8 cellular contexts compared by ENCODE assay signal in the genomic region with DNA sequence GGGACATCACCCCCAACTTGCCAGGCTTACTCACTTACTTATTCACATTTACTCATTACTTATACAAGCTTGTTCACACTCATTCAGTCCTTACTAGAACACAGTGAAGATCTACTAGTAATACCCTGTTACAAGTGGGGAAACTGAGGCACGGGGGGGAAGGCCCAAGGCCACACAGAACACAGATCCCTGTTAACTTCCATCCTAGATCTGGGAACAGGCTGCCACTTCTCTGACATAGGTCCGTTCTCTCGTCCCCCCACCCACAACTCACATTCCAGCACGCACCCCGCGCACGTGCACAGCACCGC. TPM values are rescaled to one million over a fixed set of nuclear protein-coding genes. Genes with fewer than 3 reads are reported as not detected.
DNase-seq lines count a peak whose midpoint lies in the region; TF ChIP-seq lines count a peak whose summit lies in the region.

No MANE protein-coding gene starts in this region.

- H3K4me2 ChIP-seq in OCI-LY7 (ENCODE audit: low read length) (peak overlapping the region; percentile 87), osteoblast (ENCODE audit: insufficient read depth, low read length) (peak overlapping the region; percentile 78)

- DNase-seq in Calu3: no peak
- DNase-seq in OCI-LY7 (ENCODE audit: low spot score): no peak
- no peak for DNase-seq in osteoblast (ENCODE audit: insufficient read length, low spot score, missing footprints)
- no peak for DNase-seq in ureter (ENCODE audit: low spot score)
- no peak for DNase-seq in NOMO-1 treated with DMSO at 0.1 percent for 48 hours (lab: John Stamatoyannopoulos, UW; ENCODE audit: unreplicated experiment)
- no peak for DNase-seq in AML-193 (lab: John Stamatoyannopoulos, UW)
- no peak for DNase-seq in NCI-H128 (lab: John Stamatoyannopoulos, UW; ENCODE audit: unreplicated experiment)

- H3K4me3 ChIP-seq in OCI-LY7 (ENCODE audit: low read depth, low read length, poor library complexity, severe bottlenecking): peak overlapping the region; percentile 52
- H3K4me3 ChIP-seq in ectodermal cell (ENCODE audit: insufficient read depth, low read depth, low read length): peak overlapping the region; percentile 27
- H3K4me3 ChIP-seq in osteoblast (ENCODE audit: insufficient read depth, low read length): peak overlapping the region; percentile 61

- peak overlapping the region; percentile 93 for H2AFZ ChIP-seq in OCI-LY7 (ENCODE audit: low read length)
- H2AFZ ChIP-seq in osteoblast (ENCODE audit: low read length): peak overlapping the region; percentile 77

- no peak overlapping the region for H3K27ac Mint-ChIP-seq in Calu3 (ENCODE audit: unreplicated experiment)

- H3K36me3 ChIP-seq in OCI-LY7 (ENCODE audit: insufficient read depth, low read length): no peaks in the 10 kb centered on the region
- H3K36me3 ChIP-seq in ectodermal cell (ENCODE audit: control insufficient read depth, insufficient read depth, low read length): no peaks in the 10 kb centered on the region
- no peaks in the 10 kb centered on the region for H3K36me3 ChIP-seq in osteoblast (ENCODE audit: insufficient read depth, low read length)

- no peaks in the 10 kb centered on the region for H3K9me2 ChIP-seq in OCI-LY7 (ENCODE audit: insufficient read depth, low read length)

- no peak for TF ChIP-seq CTCF in Calu3 (IDR thresholded peaks at IDR 0.05; ENCODE audit: unreplicated experiment)
- TF ChIP-seq CTCF in OCI-LY7 (conservative IDR thresholded peaks at IDR 0.05; ENCODE audit: low read length): no peak
- TF ChIP-seq CTCF in osteoblast (IDR thresholded peaks at IDR 0.05; ENCODE audit: extremely low read depth, low read depth, low read length): no peak

- H3K4me1 ChIP-seq in OCI-LY7 (ENCODE audit: insufficient read depth, low read length, poor library complexity, severe bottlenecking): peaks cover 17% of the 10 kb centered on the region
- H3K4me1 ChIP-seq in ectodermal cell (ENCODE audit: control insufficient read depth, insufficient read depth, low read length): peaks cover 8% of the 10 kb centered on the region
- H3K4me1 ChIP-seq in osteoblast (ENCODE audit: insufficient read depth, low read length): peaks cover 5% of the 10 kb centered on the region

- H4K20me1 ChIP-seq in OCI-LY7 (ENCODE audit: insufficient read depth, low read length): no peaks in the 10 kb centered on the region
- H4K20me1 ChIP-seq in osteoblast (ENCODE audit: insufficient read depth, low read length): no peaks in the 10 kb centered on the region

- H3K27me3 ChIP-seq in ectodermal cell (ENCODE audit: control insufficient read depth, insufficient read depth, low read length, poor library complexity, severe bottlenecking) (peaks cover 25% of the 10 kb centered on the region), osteoblast (ENCODE audit: insufficient read depth, low read length) (peaks cover 29% of the 10 kb centered on the region)

- no TSS peak for BruUV-seq in Calu3 (replicated peaks; lab: Mats Ljungman, UMichigan)
- BruUV-seq in OCI-LY7 (replicated peaks; lab: Mats Ljungman, UMichigan): no TSS peak

- no peaks in the 10 kb centered on the region for H3K79me2 ChIP-seq in OCI-LY7 (ENCODE audit: insufficient read depth, low read depth, low read length)
- H3K79me2 ChIP-seq in osteoblast (ENCODE audit: insufficient read depth, low read length): no peaks in the 10 kb centered on the region

- H3K9me3 Mint-ChIP-seq in Calu3 (ENCODE audit: low read depth, unreplicated experiment): no peaks in the 10 kb centered on the region

- H3K36me3 Mint-ChIP-seq in Calu3 (ENCODE audit: insufficient read depth, unreplicated experiment): peaks cover 16% of the 10 kb centered on the region

- H3K9me3 ChIP-seq in OCI-LY7 (ENCODE audit: low read length) (no peaks in the 10 kb centered on the region), ectodermal cell (ENCODE audit: control insufficient read depth, low read length) (no peaks in the 10 kb centered on the region), osteoblast (ENCODE audit: low read depth, low read length) (no peaks in the 10 kb centered on the region)

- POLR2A ChIA-PET in OCI-LY7 (lab: Charles Lee): interaction anchor here (1.0 kb wide), 1 partner anchor 88 kb away, joined by 4 read pairs; no protein-coding TSS in a partner anchor

- intact Hi-C loops in Calu3 (cut with micrococcal nuclease; ENCODE audit: unreplicated experiment) (loop anchor here (5.0 kb wide), 1 partner anchor 89 kb away; no protein-coding TSS in a partner anchor), OCI-LY7 (cut with micrococcal nuclease; ENCODE audit: unreplicated experiment) (no loop called here)

- peak overlapping the region; percentile 69 for H3K4me3 Mint-ChIP-seq in Calu3 (ENCODE audit: low read depth, unreplicated experiment)

- peaks cover 33% of the 10 kb centered on the region for H3K27me3 Mint-ChIP-seq in Calu3 (ENCODE audit: unreplicated experiment)

- no peaks in the 10 kb centered on the region for H3K4me1 Mint-ChIP-seq in Calu3 (ENCODE audit: low read depth, unreplicated experiment)

- 26 to 29% methylated on average over 8 of the region's 8 CpGs for WGBS in ectodermal cell, 2 experiments

- CTCF ChIA-PET in Calu3 (lab: Charles Lee) (interaction anchor here (0.6 to 1.7 kb wide), 14 partner anchors 9 to 296 kb away, joined by 3 to 26 read pairs (median 4); partner anchors contain the start of genes FUT3, NDUFA11 and VMAC), OCI-LY7 (lab: Charles Lee; ENCODE audit: unreplicated experiment) (interaction anchor here (0.5 to 1.5 kb wide), 6 partner anchors 81 to 219 kb away, joined by 3 to 12 read pairs (median 3); partner anchors contain the start of genes NDUFA11 and VMAC)

- H3K27ac ChIP-seq in OCI-LY7 (ENCODE audit: low read depth, low read length, poor library complexity, severe bottlenecking) (no peak overlapping the region), ectodermal cell (ENCODE audit: insufficient read depth, low read depth, low read length, poor library complexity, severe bottlenecking) (no peak overlapping the region), osteoblast (ENCODE audit: low read depth, low read length) (no peak overlapping the region)

RNA-seq across cellular contexts. Expression of gene NRTN, which starts 1.5 kb away (rescaled TPM):
- total RNA-seq in Calu3 (2022) (3.9 and 5.4 TPM in 2 replicates), OCI-LY7 (2022) (0.49 and 1.0 TPM in 2 replicates), osteoblast (not detected in 2 replicates), ureter (1.0 TPM)
- 3.2 and 3.9 TPM in 2 replicates for total RNA-seq in OCI-LY7 (2014; rRNA removed; shearing (Covaris generic))
- 9.2 TPM for polyA plus RNA-seq in ectodermal cell (2013, experiment 1 of 4)
- 10.3 TPM for polyA plus RNA-seq in ectodermal cell (2013, experiment 2 of 4)
- 9.6 TPM for polyA plus RNA-seq in ectodermal cell (2013, experiment 3 of 4)
- polyA plus RNA-seq in ectodermal cell (2013, experiment 4 of 4): 11.0 TPM

RNA-seq across cellular contexts. Expression of gene DUS3L, which starts 12.4 kb away (rescaled TPM):
- total RNA-seq in Calu3 (2022) (33.2 and 35.5 TPM in 2 replicates), OCI-LY7 (2022) (59.6 and 76.9 TPM in 2 replicates), osteoblast (21.2 and 30.0 TPM in 2 replicates), ureter (41.2 TPM)
- total RNA-seq in OCI-LY7 (2014; rRNA removed; shearing (Covaris generic)): 55.8 and 63.7 TPM in 2 replicates
- polyA plus RNA-seq in ectodermal cell (2013, experiment 1 of 4): 26.6 TPM
- 25.0 TPM for polyA plus RNA-seq in ectodermal cell (2013, experiment 2 of 4)
- 31.2 TPM for polyA plus RNA-seq in ectodermal cell (2013, experiment 3 of 4)
- polyA plus RNA-seq in ectodermal cell (2013, experiment 4 of 4): 20.7 TPM

RNA-seq across cellular contexts. Expression of gene PRR22, which starts 18.9 kb away (rescaled TPM):
- total RNA-seq in Calu3 (2022): 6.3 TPM in 2 replicates
- total RNA-seq in OCI-LY7 (2014; rRNA removed; shearing (Covaris generic)): 4.9 and 6.1 TPM in 2 replicates
- 10.5 and 10.6 TPM in 2 replicates for total RNA-seq in OCI-LY7 (2022)
- polyA plus RNA-seq in ectodermal cell (2013, experiment 1 of 4): 2.1 TPM
- polyA plus RNA-seq in ectodermal cell (2013, experiment 2 of 4): 4.1 TPM
- polyA plus RNA-seq in ectodermal cell (2013, experiment 3 of 4): 1.8 TPM
- 1.9 TPM for polyA plus RNA-seq in ectodermal cell (2013, experiment 4 of 4)
- 0.29 and 0.36 TPM in 2 replicates for total RNA-seq in osteoblast
- total RNA-seq in ureter: 7.3 TPM

RNA-seq across cellular contexts. Expression of gene FUT6, which starts 36.1 kb away (rescaled TPM):
- total RNA-seq in Calu3 (2022) (1.8 and 2.8 TPM in 2 replicates), OCI-LY7 (2022) (not detected in 2 replicates), osteoblast (not detected in 2 replicates), ureter (4.7 TPM)
- not detected in 2 replicates for total RNA-seq in OCI-LY7 (2014; rRNA removed; shearing (Covaris generic))
- not detected for polyA plus RNA-seq in ectodermal cell (2013, experiment 1 of 4)
- not detected for polyA plus RNA-seq in ectodermal cell (2013, experiment 2 of 4)
- polyA plus RNA-seq in ectodermal cell (2013, experiment 3 of 4): not detected
- not detected for polyA plus RNA-seq in ectodermal cell (2013, experiment 4 of 4)

RNA-seq across cellular contexts. Expression of gene FUT3, which starts 47.9 kb away (rescaled TPM):
- total RNA-seq in Calu3 (2022) (15.6 and 18.6 TPM in 2 replicates), OCI-LY7 (2022) (0.63 TPM in 1 of 2 replicates, not detected in the other), osteoblast (not detected in 2 replicates), ureter (32.0 TPM)
- total RNA-seq in OCI-LY7 (2014; rRNA removed; shearing (Covaris generic)): 0.47 and 0.98 TPM in 2 replicates
- not detected for polyA plus RNA-seq in ectodermal cell (2013, experiment 1 of 4)
- polyA plus RNA-seq in ectodermal cell (2013, experiment 2 of 4): 0.37 TPM
- 0.27 TPM for polyA plus RNA-seq in ectodermal cell (2013, experiment 3 of 4)
- 0.36 TPM for polyA plus RNA-seq in ectodermal cell (2013, experiment 4 of 4)
